Comparison of ENCODE assay signal across 8 cellular contexts in the genomic region with DNA sequence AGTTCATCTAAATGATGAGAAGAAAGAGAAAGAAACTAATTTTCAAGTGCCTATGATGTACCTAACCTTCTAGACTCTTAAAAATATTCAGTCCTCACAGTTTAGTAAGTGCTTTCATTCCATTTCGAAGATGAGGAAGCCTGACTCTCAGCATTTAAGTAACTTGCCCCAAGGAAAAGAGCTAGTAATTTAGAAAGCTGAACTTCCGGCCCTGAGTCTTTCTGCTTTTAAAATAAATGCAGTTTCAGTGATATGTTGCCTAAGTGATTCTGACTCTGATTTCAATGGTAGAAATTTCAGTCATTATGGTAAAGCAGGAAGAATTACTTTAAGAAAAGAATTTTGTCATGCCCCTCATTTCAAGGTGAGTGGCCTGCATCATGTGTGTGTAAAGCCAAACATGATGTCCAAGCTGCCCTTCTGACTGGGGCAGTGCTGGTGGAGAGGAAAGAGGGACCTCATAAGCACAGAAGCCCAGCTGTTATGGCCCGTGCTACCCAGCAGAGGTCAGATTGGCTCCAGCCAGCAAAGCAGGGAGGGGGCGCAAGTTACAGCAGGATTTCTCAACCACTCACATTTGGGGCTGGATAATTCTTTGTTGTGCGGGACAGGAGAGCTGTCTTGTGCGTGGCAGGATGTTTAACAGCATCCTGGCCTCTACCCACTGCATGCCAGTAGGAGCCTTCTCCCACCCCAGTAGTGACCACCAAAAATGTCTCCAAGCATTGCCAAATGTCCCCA. TPM values are rescaled to one million over a fixed set of nuclear protein-coding genes. Genes with fewer than 3 reads are reported as not detected.
DNase-seq lines count a peak whose midpoint lies in the region; ATAC-seq, FAIRE-seq and TF ChIP-seq lines count a peak whose summit lies in the region.
"Had no signal": no experiment of that assay in that cellular context is flagged by ENCODE, and none has a peak within 500 bp of the region (broad histone marks: within the 10 kb centered on the region; RNA-seq: fewer than 3 reads in every experiment).

No MANE protein-coding gene starts in this region.

- intact Hi-C loops in spleen (cut with DNase I; ENCODE audit: low total_unique reads), result no loop called here

- TF ChIP-seq CTCF in foreskin fibroblast (IDR thresholded peaks at IDR 0.05; ENCODE audit: low read depth, low read length) (peak; percentile 43), spleen (IDR thresholded peaks at IDR 0.05 in 8 of 11, conservative IDR thresholded peaks at IDR 0.05 in 3 of 11) (peak in 4 of 11 experiments; percentile 10 to 34 (median 21))

- no peaks in the 10 kb centered on the region for H3K27me3 ChIP-seq in spleen (replicated peaks in 1 of 7)
- H3K27me3 ChIP-seq: ovary had no signal

- H3K4me1 ChIP-seq in spleen, result peaks cover 0 to 16% (median 0%) of the 10 kb centered on the region in 6 donors

- 51 to 68% (median 57%) methylated on average over 6 of the region's 6 CpGs for WGBS in spleen, 5 donors

- H3K36me3 ChIP-seq in spleen, result no peaks in the 10 kb centered on the region
- H3K36me3 ChIP-seq: ovary had no signal

- H3K27ac ChIP-seq in spleen, result peak overlapping the region in 5 of 8 donors; percentile 51 to 66 (median 56)
- H3K27ac ChIP-seq: ovary had no signal

- H3K9me3 ChIP-seq in spleen, result no peaks in the 10 kb centered on the region
- H3K9me3 ChIP-seq: ovary had no signal

- TF ChIP-seq POLR2A in spleen (IDR thresholded peaks at IDR 0.05), result no peak

- H3K4me3 ChIP-seq in foreskin fibroblast (ENCODE audit: low read depth in 1 of 2, low read length in 2 of 2), result no peak overlapping the region
- no peak overlapping the region for H3K4me3 ChIP-seq in spleen
- H3K4me3 ChIP-seq: ovary had no signal

- ATAC-seq in HG03135 (IDR thresholded peaks at IDR 0.05; ENCODE audit: unreplicated experiment) (no peak), HG03342 (IDR thresholded peaks at IDR 0.05; ENCODE audit: unreplicated experiment) (no peak)

- peak; percentile 47 for FAIRE-seq in GM19239 (lab: Jason Lieb, UNC)

- DNase-seq in GM19239 (ENCODE audit: insufficient read length, low spot score) (no peak), OCI-M1 (lab: John Stamatoyannopoulos, UW) (peak; percentile 46), foreskin fibroblast (peak in 1 of 2 donors; percentile 53), spleen (no peak), ureter (ENCODE audit: low spot score) (no peak)

RNA-seq across cellular contexts. Expression of gene ATP1A4, which starts 10.7 kb away (rescaled TPM):
- total RNA-seq in spleen (1 to 10 TPM in 2 of 7 donors, under 1 TPM in 3, not detected in 2; 0.70 to 2.9 (median 0.97) TPM), ureter (16.5 TPM)
- polyA plus RNA-seq in spleen, result 1 to 10 TPM in 1 of 3 donors, under 1 TPM in 2; 0.85 to 2.3 (median 0.93) TPM

RNA-seq across cellular contexts. Expression of gene CASQ1, which starts 28.2 kb away (rescaled TPM):
- total RNA-seq in spleen (1 to 10 TPM in 1 of 7 donors, under 1 TPM in 3, not detected in 3; 0.37 to 1.1 (median 0.91) TPM), ureter (10.5 TPM)
- polyA plus RNA-seq in spleen, result 1 to 10 TPM in 2 of 3 donors, under 1 TPM in 1; 0.45 to 1.5 (median 1.5) TPM

RNA-seq across cellular contexts. Expression of gene PEA15, which starts 43.0 kb away (rescaled TPM):
- total RNA-seq in spleen (100 to 1,000 TPM in 4 of 7 donors, 10 to 100 TPM in 3; 73.4 to 158 (median 126) TPM), ureter (133 TPM)
- polyA plus RNA-seq in spleen, result 100 to 1,000 TPM in 1 of 3 donors, 10 to 100 TPM in 2; 80.1 to 167 (median 86.8) TPM

RNA-seq across cellular contexts. Expression of gene ATP1A2, which starts 46.6 kb away (rescaled TPM):
- total RNA-seq in spleen, result 10 to 100 TPM in 1 of 7 donors, 1 to 10 TPM in 3, under 1 TPM in 3; 0.20 to 19.1 (median 1.1) TPM
- 1 to 10 TPM in 1 of 3 donors, under 1 TPM in 2; 0.13 to 1.7 (median 0.27) TPM for polyA plus RNA-seq in spleen
- 41.2 TPM for total RNA-seq in ureter
